22 cellular contexts compared by ENCODE assay signal in the genomic region with DNA sequence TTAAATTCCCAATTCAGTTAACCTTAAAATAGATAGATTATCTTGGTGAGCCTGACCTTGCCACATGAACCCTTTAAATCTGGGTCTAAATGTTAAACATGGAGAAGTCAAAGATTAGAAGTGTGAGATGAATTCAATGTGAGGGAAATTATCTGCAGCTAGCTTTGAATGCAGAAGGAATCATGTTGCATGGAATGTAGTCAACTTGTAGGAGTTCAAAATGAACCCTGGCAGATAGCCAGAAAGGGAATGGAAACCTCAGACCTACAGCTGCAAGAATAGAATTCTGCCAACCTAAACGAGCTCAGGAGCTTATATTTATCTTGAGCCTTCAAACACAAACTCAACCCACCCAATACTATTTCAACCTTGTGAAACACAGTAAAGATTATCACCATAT.
DNase-seq lines count a peak whose midpoint lies in the region; ATAC-seq lines count a peak whose summit lies in the region.
"Had no signal": no experiment of that assay in that cellular context is flagged by ENCODE, and none has a peak within 500 bp of the region (broad histone marks: within the 10 kb centered on the region; RNA-seq: fewer than 3 reads in every experiment).

No MANE protein-coding gene starts in this region.

- H3K27me3 ChIP-seq in SJCRH30 (no peaks in the 10 kb centered on the region), duodenal mucosa (ENCODE audit: control insufficient read depth in 1 of 2, insufficient read depth in 2 of 2, low read length in 2 of 2) (no peaks in the 10 kb centered on the region)
- H3K27me3 ChIP-seq: BLaER1 had no signal

- no peak overlapping the region for H3K4me3 ChIP-seq in SJCRH30
- H3K4me3 ChIP-seq in duodenal mucosa (ENCODE audit: low read depth in 1 of 2, low read length in 2 of 2) = no peak overlapping the region
- H3K4me3 ChIP-seq in skeletal muscle cell (ENCODE audit: low read depth, low read length) = no peak overlapping the region
- H3K4me3 ChIP-seq: BLaER1, GM12878, GM23248 had no signal

- no peak overlapping the region for H3K9ac ChIP-seq in duodenal mucosa (ENCODE audit: low read depth in 1 of 2, low read length in 2 of 2)
- H3K9ac ChIP-seq: BLaER1, GM23248, SK-N-SH had no signal

- no peaks in the 10 kb centered on the region for H3K36me3 ChIP-seq in SJCRH30
- H3K36me3 ChIP-seq in duodenal mucosa (ENCODE audit: control insufficient read depth in 1 of 2, insufficient read depth in 2 of 2, low read length in 2 of 2) = no peaks in the 10 kb centered on the region
- H3K36me3 ChIP-seq: BLaER1 had no signal

- H3K9me3 ChIP-seq in SJCRH30 (replicated peaks) (no peaks in the 10 kb centered on the region), duodenal mucosa (ENCODE audit: control insufficient read depth in 1 of 2, low read length in 2 of 2) (peaks cover 0 to 9% of the 10 kb centered on the region in 2 donors)
- H3K9me3 ChIP-seq: BLaER1, SK-N-SH had no signal

- DNase-seq in NCI-H82 (lab: John Stamatoyannopoulos, UW) (peak; percentile 3), NCI-H82 treated with DMSO at 0.1 percent for 48 hours (lab: John Stamatoyannopoulos, UW; ENCODE audit: unreplicated experiment) (no peak), SJCRH30 (peak; percentile 4 to 50), skeletal muscle cell (ENCODE audit: low read depth) (peak; percentile 1), HPDE6-E6E7 (ENCODE audit: extremely low spot score) (no peak), NCI-H1436 treated with DMSO at 0.1 percent for 48 hours (lab: John Stamatoyannopoulos, UW) (no peak)
- DNase-seq: CD4-positive, alpha-beta memory T cell; DMS53; EL; GM23248; KBM-7; NCI-H2081; NCI-H2227 treated with DMSO at 0.1 percent for 48 hours; NCI-H526 treated with DMSO at 0.1 percent for 48 hours; OCI-M1; SHP77; SK-N-SH had no signal

- H3K4me1 ChIP-seq in SJCRH30 (no peaks in the 10 kb centered on the region), duodenal mucosa (ENCODE audit: control insufficient read depth in 1 of 2, insufficient read depth in 2 of 2, low read length in 2 of 2) (no peaks in the 10 kb centered on the region)
- H3K4me1 ChIP-seq: BLaER1 had no signal

- ATAC-seq in HG02852 (IDR thresholded peaks at IDR 0.05; ENCODE audit: unreplicated experiment) = no peak
- ATAC-seq: GM12878, HCT116 had no signal

- no peak overlapping the region for H3K27ac ChIP-seq in SJCRH30
- peak overlapping the region; percentile 1 for H3K27ac ChIP-seq in duodenal mucosa (ENCODE audit: low read depth, low read length)
- H3K27ac ChIP-seq: BLaER1, GM23248 had no signal

Comparison
In these comparisons a context has a peak if more than half of its experiments do, and no peak if none do; other contexts are left out.
1. DNase-seq: peak in NCI-H82 (single experiment), SJCRH30 (2 of 2) and skeletal muscle cell (single experiment); none in NCI-H82 treated with DMSO at 0.1 percent for 48 hours (single experiment), HPDE6-E6E7 (single experiment) and NCI-H1436 treated with DMSO at 0.1 percent for 48 hours (single experiment).